8 cellular contexts compared by ENCODE assay signal in genomic region chr3:90182291-90182976, GRCh38.
DNase-seq lines count a peak whose midpoint lies in the region; ATAC-seq and TF ChIP-seq lines count a peak whose summit lies in the region.
"Not testable (repeated sequence)": the region's sequence is repeated elsewhere in the genome, so short reads cannot be mapped to it uniquely, and the experiment has no call there.

No MANE protein-coding gene starts in this region.

- H3K4me3 ChIP-seq in BJ (ENCODE audit: low read depth, low read length): peak overlapping the region; percentile 28
- H3K4me3 ChIP-seq in retinal pigment epithelial cell (ENCODE audit: low read length): peak overlapping the region; percentile 28

- not testable (repeated sequence) for H3K36me3 ChIP-seq in BJ (ENCODE audit: control insufficient read depth, insufficient read depth, low read length)

- ATAC-seq in GM19035 (IDR thresholded peaks at IDR 0.05; ENCODE audit: unreplicated experiment) (peak; percentile 81), HG02943 (IDR thresholded peaks at IDR 0.05; ENCODE audit: low read depth, unreplicated experiment) (peak; percentile 73)

- not testable (repeated sequence) for DNase-seq in BJ (ENCODE audit: low read depth); retinal pigment epithelial cell (ENCODE audit: low read depth)
- DNase-seq in NCI-H1105 treated with DMSO at 0.1 percent for 48 hours (lab: John Stamatoyannopoulos, UW): peak; percentile 37
- peak; percentile 1 for DNase-seq in SKM-1 (lab: John Stamatoyannopoulos, UW; ENCODE audit: unreplicated experiment)
- DNase-seq in dermis blood vessel endothelial cell: peak; percentile 20
- peak; percentile 37 for DNase-seq in inferior parietal cortex (ENCODE audit: extremely low spot score)

- H3K27me3 ChIP-seq in BJ (ENCODE audit: control insufficient read depth, insufficient read depth, low read length): not testable (repeated sequence)

- POLR2A ChIA-PET in BJ (lab: Charles Lee): not testable (repeated sequence)

- CTCF ChIA-PET in BJ (lab: Yijun Ruan, JAX): interaction anchor here (1.2 kb wide), 1 partner anchor 18 kb away, joined by 4 read pairs; no protein-coding TSS in a partner anchor

- TF ChIP-seq CTCF in BJ (IDR thresholded peaks at IDR 0.05; ENCODE audit: insufficient read depth, low read depth, low read length) (peak; percentile 38), retinal pigment epithelial cell (conservative IDR thresholded peaks at IDR 0.05; ENCODE audit: low read depth, low read length) (peak; percentile 26)
